Comparison of ENCODE assay signal across 9 cellular contexts in genomic region chr11:130449246-130449990, GRCh38. TPM values are rescaled to one million over a fixed set of nuclear protein-coding genes. Genes with fewer than 3 reads are reported as not detected.
DNase-seq lines count a peak whose midpoint lies in the region; ATAC-seq lines count a peak whose summit lies in the region.
"Had no signal": no experiment of that assay in that cellular context is flagged by ENCODE, and none has a peak within 500 bp of the region (broad histone marks: within the 10 kb centered on the region; RNA-seq: fewer than 3 reads in every experiment).

No MANE protein-coding gene starts in this region.

- no peak overlapping the region for H3K27ac ChIP-seq in ectodermal cell (ENCODE audit: insufficient read depth, low read depth, low read length, poor library complexity, severe bottlenecking)
- H3K27ac ChIP-seq in muscle layer of duodenum (ENCODE audit: low read length) = no peak overlapping the region
- peak overlapping the region in 1 of 2 donors; percentile 11 for H3K27ac ChIP-seq in aorta (ENCODE audit: low read depth in 1 of 2, low read length in 2 of 2)

- DNase-seq in Right ventricle myocardium inferior (ENCODE audit: missing footprints) (peak; percentile 69), cardiac septum (ENCODE audit: low spot score) (no peak), aorta (peak in 1 of 2 donors; percentile 81), HUDEP-2 (lab: John Stamatoyannopoulos, UW; ENCODE audit: unreplicated experiment in 76 of 76) (no peak)
- DNase-seq: occipital lobe had no signal

- H3K36me3 ChIP-seq in ectodermal cell (ENCODE audit: control insufficient read depth, insufficient read depth, low read length) = no peaks in the 10 kb centered on the region
- H3K36me3 ChIP-seq in muscle layer of duodenum (ENCODE audit: control insufficient read depth in 1 of 2, insufficient read depth in 2 of 2, low read length in 2 of 2) = no peaks in the 10 kb centered on the region
- H3K36me3 ChIP-seq in aorta (ENCODE audit: control insufficient read depth in 1 of 2, insufficient read depth in 2 of 2, low read length in 1 of 2) = no peaks in the 10 kb centered on the region

- peak overlapping the region; percentile 52 for H3K4me3 ChIP-seq in ectodermal cell (ENCODE audit: insufficient read depth, low read depth, low read length)
- H3K4me3 ChIP-seq in muscle layer of duodenum (ENCODE audit: low read depth in 1 of 2, low read length in 2 of 2) = peak overlapping the region; percentile 73 to 80
- peak overlapping the region; percentile 30 to 52 for H3K4me3 ChIP-seq in aorta (ENCODE audit: low read length in 2 of 2)

- 3% methylated on average over 71 of the region's 71 CpGs for WGBS in ectodermal cell, 2 experiments
- WGBS in aorta, 2 donors = 1% methylated on average over 71 of the region's 71 CpGs

- peaks cover 10% of the 10 kb centered on the region for H3K4me1 ChIP-seq in ectodermal cell (ENCODE audit: control insufficient read depth, insufficient read depth, low read length)
- peaks cover 4 to 27% of the 10 kb centered on the region in 2 donors for H3K4me1 ChIP-seq in muscle layer of duodenum (ENCODE audit: control insufficient read depth in 1 of 2, insufficient read depth in 2 of 2, low read length in 2 of 2)
- H3K4me1 ChIP-seq in aorta (ENCODE audit: control insufficient read depth in 1 of 2, insufficient read depth in 2 of 2, low read length in 2 of 2) = no peaks in the 10 kb centered on the region

- H3K9me3 ChIP-seq in ectodermal cell (ENCODE audit: control insufficient read depth, low read length) = no peaks in the 10 kb centered on the region
- no peaks in the 10 kb centered on the region for H3K9me3 ChIP-seq in muscle layer of duodenum (ENCODE audit: control insufficient read depth in 1 of 2, low read length in 2 of 2)
- H3K9me3 ChIP-seq in aorta (ENCODE audit: control insufficient read depth, low read length) = no peaks in the 10 kb centered on the region

- H3K27me3 ChIP-seq in ectodermal cell (ENCODE audit: control insufficient read depth, insufficient read depth, low read length, poor library complexity, severe bottlenecking) = peaks cover 84% of the 10 kb centered on the region
- H3K27me3 ChIP-seq in muscle layer of duodenum (ENCODE audit: low read depth, low read length) = peaks cover 5% of the 10 kb centered on the region
- no peaks in the 10 kb centered on the region for H3K27me3 ChIP-seq in aorta (ENCODE audit: control insufficient read depth in 1 of 2, insufficient read depth in 2 of 2, low read length in 1 of 2)

- ATAC-seq in Right ventricle myocardium inferior = no peak
- no peak for ATAC-seq in aorta (ENCODE audit: low FRiP score)
- no peak for ATAC-seq in HG03439 (IDR thresholded peaks at IDR 0.05; ENCODE audit: unreplicated experiment)
- no peak for ATAC-seq in HG02763 (IDR thresholded peaks at IDR 0.05; ENCODE audit: unreplicated experiment)

- intact Hi-C loops in Right ventricle myocardium inferior (cut with DNase I) = no loop called here
- intact Hi-C loops in cardiac septum (cut with DNase I) = loop anchor here (5.0 kb wide), 2 partner anchors 133 to 278 kb away; no protein-coding TSS in a partner anchor
- intact Hi-C loops in aorta (cut with DNase I) = loop anchor here in 1 of 2 donors (5.0 kb wide), 2 partner anchors 73 to 163 kb away; no protein-coding TSS in a partner anchor

RNA-seq across cellular contexts. Expression of gene ADAMTS15, which starts 1.0 kb away (rescaled TPM):
- 45.6 TPM for total RNA-seq in Right ventricle myocardium inferior
- total RNA-seq in cardiac septum = 8.5 TPM
- 4.2 TPM for polyA plus RNA-seq in ectodermal cell (2013, experiment 1 of 4)
- 4.1 TPM for polyA plus RNA-seq in ectodermal cell (2013, experiment 2 of 4)
- polyA plus RNA-seq in ectodermal cell (2013, experiment 3 of 4) = 3.6 TPM
- 5.2 TPM for polyA plus RNA-seq in ectodermal cell (2013, experiment 4 of 4)
- total RNA-seq in aorta = 10 to 100 TPM in 1 of 2 donors, 1 to 10 TPM in 1; 8.0 to 16.0 TPM
- 1 to 10 TPM; 1.9 to 4.6 TPM for polyA plus RNA-seq in aorta

RNA-seq across cellular contexts. Expression of gene ADAMTS8, which starts 21.0 kb away (rescaled TPM):
- 0.57 TPM for total RNA-seq in Right ventricle myocardium inferior
- 3.9 TPM for total RNA-seq in cardiac septum
- 0.44 TPM for polyA plus RNA-seq in ectodermal cell (2013, experiment 1 of 4)
- polyA plus RNA-seq in ectodermal cell (2013, experiment 2 of 4) = 0.50 TPM
- 0.53 TPM for polyA plus RNA-seq in ectodermal cell (2013, experiment 3 of 4)
- polyA plus RNA-seq in ectodermal cell (2013, experiment 4 of 4) = 0.65 TPM
- total RNA-seq in aorta = 10 to 100 TPM in 1 of 2 donors, 1 to 10 TPM in 1; 8.7 to 64.9 TPM
- polyA plus RNA-seq in aorta = 1 to 10 TPM; 3.3 to 5.7 TPM
